27 cellular contexts compared by ENCODE assay signal in genomic region chr5:63931841-63932240, GRCh38. TPM values are rescaled to one million over a fixed set of nuclear protein-coding genes. Genes with fewer than 3 reads are reported as not detected.
DNase-seq lines count a peak whose midpoint lies in the region; TF ChIP-seq lines count a peak whose summit lies in the region.
"Had no signal": no experiment of that assay in that cellular context is flagged by ENCODE, and none has a peak within 500 bp of the region (broad histone marks: within the 10 kb centered on the region; RNA-seq: fewer than 3 reads in every experiment).

No MANE protein-coding gene starts in this region.

- H3K9me3 ChIP-seq in WERI-Rb-1 (ENCODE audit: severe bottlenecking), result no peaks in the 10 kb centered on the region
- H3K9me3 ChIP-seq in thyroid gland, result no peaks in the 10 kb centered on the region
- H3K9me3 ChIP-seq: Caco-2, HAP-1, SJSA1 had no signal

- H3K27ac ChIP-seq in WERI-Rb-1 (no peak overlapping the region), thyroid gland (no peak overlapping the region)
- H3K27ac ChIP-seq: GM23248, SJSA1 had no signal

- H3K27me3 ChIP-seq in WERI-Rb-1 (ENCODE audit: insufficient read depth, low read depth, severe bottlenecking) (no peaks in the 10 kb centered on the region), thyroid gland (no peaks in the 10 kb centered on the region)
- H3K27me3 ChIP-seq: SJSA1 had no signal

- intact Hi-C loops in thyroid gland (cut with DNase I), result no loop called here

- H3K4me3 ChIP-seq in WERI-Rb-1 (ENCODE audit: low read depth, low read length) (no peak overlapping the region), thyroid gland (replicated peaks in 1 of 3) (no peak overlapping the region)
- H3K4me3 ChIP-seq: GM23248, HAP-1, SJSA1 had no signal

- no peak for TF ChIP-seq POLR2A in thyroid gland (IDR thresholded peaks at IDR 0.05)

- H3K36me3 ChIP-seq in WERI-Rb-1 (no peaks in the 10 kb centered on the region), thyroid gland (no peaks in the 10 kb centered on the region)
- H3K36me3 ChIP-seq: HAP-1, SJSA1 had no signal

- WGBS in thyroid gland, 2 donors, result 68 to 82% methylated on average over 1 of the region's 1 CpG

- in situ Hi-C loops in G401 (cut with HindIII; ENCODE audit: low sequenced_read_pairs), result no loop called here

- no peaks in the 10 kb centered on the region for H3K4me1 ChIP-seq in thyroid gland
- H3K4me1 ChIP-seq: Caco-2, HAP-1, SJSA1 had no signal

- peak; percentile 98 for DNase-seq in G401 (ENCODE audit: low spot score)
- DNase-seq in NCI-H2171 treated with DMSO at 0.1 percent for 48 hours (lab: John Stamatoyannopoulos, UW), result peak; percentile 66
- peak; percentile 38 for DNase-seq in WERI-Rb-1
- DNase-seq in pons (ENCODE audit: low spot score), result peak; percentile 13
- DNase-seq in NCI-H510A treated with DMSO at 0.1 percent for 48 hours (lab: John Stamatoyannopoulos, UW), result no peak
- no peak for DNase-seq in activated gamma-delta T cell treated with Interleukin-2 at 50 U/mL for 16 hours
- no peak for DNase-seq in thyroid gland
- DNase-seq: Caco-2; CD4-positive, alpha-beta memory T cell; DMS153; GM23248; HFFc6; KBM-7; MV-4-11; NCI-H1105 treated with DMSO at 0.1 percent for 48 hours; NCI-H2081; NCI-H748 treated with DMSO at 0.1 percent for 48 hours; NK-92 treated with Interleukin-12 subunit alpha and Interleukin-12 subunit beta, amount 100 ng/mL, for 24 hours; Right ventricle myocardium superior; RPMI8226; T-helper 2 cell had no signal

- TF ChIP-seq CTCF in WERI-Rb-1 (IDR thresholded peaks at IDR 0.05; ENCODE audit: low read depth, low read length) (no peak), thyroid gland (IDR thresholded peaks at IDR 0.05) (no peak)

RNA-seq across cellular contexts. Expression of gene HTR1A, which starts 30.4 kb away (rescaled TPM):
- not detected in 2 replicates for total RNA-seq in G401 (2014; rRNA removed; shearing (Covaris generic))
- total RNA-seq in thyroid gland, result 1 to 10 TPM in 2 of 4 donors, under 1 TPM in 1, not detected in 1; 0.38 to 1.8 (median 1.1) TPM
- total RNA-seq: A673; Caco-2; CD4-positive, alpha-beta memory T cell; Daoy; GM23248; HFFc6; LHCN-M2; MCF 10A; Right ventricle myocardium superior; SJSA1 had no signal

Comparison
In these comparisons a context has a peak if more than half of its experiments do, and no peak if none do; other contexts are left out.
1. DNase-seq: peak in G401 (single experiment), NCI-H2171 treated with DMSO at 0.1 percent for 48 hours (single experiment), WERI-Rb-1 (single experiment) and pons (single experiment); none in NCI-H510A treated with DMSO at 0.1 percent for 48 hours (single experiment), activated gamma-delta T cell treated with Interleukin-2 at 50 U/mL for 16 hours (single experiment) and thyroid gland (0 of 2).